ENCODE assay signal across 1 cellular context in genomic region chr19:40583283-40583682, GRCh38.
TF ChIP-seq lines count a peak whose summit lies in the region.

No MANE protein-coding gene starts in this region.

TF ChIP-seq in K562, 482 proteins besides CTCF, POLR2A, EP300 and RAD21:
- TF ChIP-seq POLR2G (IDR thresholded peaks at IDR 0.05; ENCODE audit: low read depth, low read length) (peak; percentile 33), RBFOX2 (IDR thresholded peaks at IDR 0.05; ENCODE audit: low read depth, low read length) (peak; percentile 43; the same call in 1 of the 2 replicates), SMAD1 (IDR thresholded peaks at IDR 0.05; ENCODE audit: low read depth, low read length, partially characterized antibody) (no peak)
